ENCODE assay signal across 9 cellular contexts in genomic region chr7:39002755-39003154, GRCh38. TPM values are rescaled to one million over a fixed set of nuclear protein-coding genes. Genes with fewer than 3 reads are reported as not detected.
"Had no signal": no experiment of that assay in that cellular context is flagged by ENCODE, and none has a peak within 500 bp of the region (broad histone marks: within the 10 kb centered on the region; RNA-seq: fewer than 3 reads in every experiment).

No MANE protein-coding gene starts in this region.

- H3K4me3 ChIP-seq: GM23338 had no signal

- H3K27ac Mint-ChIP-seq: GM23338, H9 had no signal

- H3K4me2 ChIP-seq: GM23338 had no signal

- DNase-seq: H9, HCEC 1CT, IMR-90, KBM-7 had no signal

- H3K4me3 Mint-ChIP-seq: GM23338, H9 had no signal

- H2AFZ ChIP-seq: GM23338 had no signal

- H3K9me3 Mint-ChIP-seq: GM23338, H9 had no signal

- ATAC-seq: GM23338 had no signal

- FAIRE-seq: H1, H54, HTR-8/SVneo had no signal

RNA-seq across cellular contexts. Expression of gene POU6F2, which starts 25.0 kb away (rescaled TPM):
- total RNA-seq: HT-29, IMR-90 had no signal
- polyA plus RNA-seq: IMR-90 had no signal
